8 cellular contexts compared by ENCODE assay signal in the genomic region with DNA sequence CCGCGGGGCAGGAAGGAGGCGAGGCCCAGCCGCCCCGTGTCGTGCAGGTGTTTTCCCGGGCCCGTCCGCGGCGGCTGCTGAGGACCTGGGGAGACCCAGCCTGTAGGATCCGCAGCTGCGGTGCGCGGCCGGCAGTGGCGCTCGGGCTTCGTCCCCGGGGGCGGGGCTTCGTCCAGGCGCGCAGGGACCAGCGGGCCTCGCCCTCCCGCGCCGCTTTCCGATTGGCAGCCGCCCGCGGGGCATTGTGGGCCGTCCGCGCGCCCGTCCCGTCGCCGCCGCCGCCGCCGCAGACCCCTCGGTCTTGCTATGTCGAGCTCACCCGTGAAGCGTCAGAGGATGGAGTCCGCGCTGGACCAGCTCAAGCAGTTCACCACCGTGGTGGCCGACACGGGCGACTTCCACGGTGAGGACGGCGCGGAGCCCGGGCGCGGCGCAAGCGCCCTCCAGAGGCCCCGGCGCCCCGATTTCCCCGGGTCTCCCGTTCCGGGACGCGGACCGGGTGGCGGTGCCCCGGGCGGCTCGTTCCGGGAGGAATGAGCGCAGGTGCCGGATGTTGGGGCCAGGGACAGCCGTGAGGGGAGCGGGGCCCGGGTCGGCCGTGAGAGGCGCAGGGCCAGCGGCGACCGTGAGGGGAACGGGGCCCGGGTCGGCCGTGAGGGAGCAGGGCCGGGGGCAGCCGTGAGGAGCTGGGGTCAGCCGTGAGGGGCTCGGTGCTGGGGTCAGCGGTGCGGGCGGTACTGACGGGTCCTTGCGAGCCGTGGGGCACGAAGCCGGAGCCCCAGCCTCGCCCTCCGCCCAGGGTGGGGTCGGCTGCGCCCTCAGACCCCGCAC. TPM values are rescaled to one million over a fixed set of nuclear protein-coding genes. Genes with fewer than 3 reads are reported as not detected.
A peak's percentile ranks its signal among the peaks of the same experiment; 100 is the strongest.
DNase-seq lines count a peak whose midpoint lies in the region; ATAC-seq, FAIRE-seq and TF ChIP-seq lines count a peak whose summit lies in the region.

Gene TALDO1, plus strand, starts transcription at position 289 of the 831 bp plus-strand sequence. Its CDS starts 18 bp downstream, at position 307.

- H3K36me3 Mint-ChIP-seq in immature natural killer cell, result no peaks in the 10 kb centered on the region

- peak; percentile 88 for DNase-seq in A549 (ENCODE audit: low read depth in 1 of 2, low spot score in 1 of 2)
- peak; percentile 61 for DNase-seq in NCI-H2107 treated with DMSO at 0.1 percent for 48 hours (lab: John Stamatoyannopoulos, UW; ENCODE audit: unreplicated experiment)
- DNase-seq in bronchial epithelial cell (ENCODE audit: low read depth), result peak; percentile 64
- DNase-seq in immature natural killer cell, result peak; percentile 80 to 84 (median 81)
- DNase-seq in spleen, result peak; percentile 98

- peaks cover 2% of the 10 kb centered on the region for H3K36me3 ChIP-seq in bronchial epithelial cell (ENCODE audit: control insufficient read depth, insufficient read depth, low read length)
- peaks cover 0 to 23% (median 1%) of the 10 kb centered on the region in 6 donors for H3K36me3 ChIP-seq in spleen

- peak within 1 kb of the TSS; percentile 82 to 89 (median 83) for H3K4me3 Mint-ChIP-seq in immature natural killer cell

- CTCF ChIA-PET in A549 (lab: Yijun Ruan, JAX), result interaction anchor here (0.6 to 11.3 kb wide), 17 partner anchors 8 to 92 kb away, joined by 3 to 119 read pairs (median 3); partner anchors contain the start of gene TMEM80

- H3K27me3 ChIP-seq in bronchial epithelial cell (ENCODE audit: control insufficient read depth, insufficient read depth, low read length), result no peaks in the 10 kb centered on the region
- no peaks in the 10 kb centered on the region for H3K27me3 ChIP-seq in spleen (replicated peaks in 1 of 7)

- H3K27ac Mint-ChIP-seq in immature natural killer cell, result peak within 1 kb of the TSS in 5 of 6 donors; percentile 49 to 83 (median 72)

- POLR2A ChIA-PET in A549 (lab: Yijun Ruan, JAX), result interaction anchor here (0.6 to 1.7 kb wide), 10 partner anchors 11 to 172 kb away, joined by 3 to 9 read pairs (median 4); partner anchors contain the start of genes DEAF1, GATD1 and TMEM80

- TF ChIP-seq CTCF in A549 (IDR thresholded peaks at IDR 0.05), result no peak; the same call in 2 of the 3 replicates
- TF ChIP-seq CTCF in VCaP (conservative IDR thresholded peaks at IDR 0.05), result peak; percentile 32; the same call in 1 of the 2 replicates
- peak; percentile 34 for TF ChIP-seq CTCF in bronchial epithelial cell (IDR thresholded peaks at IDR 0.05; ENCODE audit: insufficient read depth, low read length, severe bottlenecking)
- TF ChIP-seq CTCF in spleen (IDR thresholded peaks at IDR 0.05 in 8 of 11, conservative IDR thresholded peaks at IDR 0.05 in 3 of 11), result peak in 7 of 11 experiments; percentile 21 to 67 (median 48)

- H3K4me3 ChIP-seq in A549, result peak within 1 kb of the TSS; percentile 99
- peak within 1 kb of the TSS; percentile 98 for H3K4me3 ChIP-seq in bronchial epithelial cell (ENCODE audit: low read depth, low read length)
- H3K4me3 ChIP-seq in spleen, result peak within 1 kb of the TSS; percentile 85 to 98 (median 96)

- no peaks in the 10 kb centered on the region for H3K9me3 ChIP-seq in A549
- H3K9me3 ChIP-seq in spleen, result no peaks in the 10 kb centered on the region

- no peak for TF ChIP-seq EP300 in A549 (IDR thresholded peaks at IDR 0.05)

- FAIRE-seq in A549 (lab: Jason Lieb, UNC) (no peak), bronchial epithelial cell (lab: Jason Lieb, UNC) (no peak)

- intact Hi-C loops in spleen (cut with DNase I; ENCODE audit: low total_unique reads), result no loop called here

- TF ChIP-seq POLR2A in A549 (IDR thresholded peaks at IDR 0.05; ENCODE audit: low read length) (peak; percentile 64), GM18526 (IDR thresholded peaks at IDR 0.05; ENCODE audit: extremely low read depth, insufficient read length) (peak; percentile 70), spleen (IDR thresholded peaks at IDR 0.05) (peak in 1 of 3 donors; percentile 44)

- no peaks in the 10 kb centered on the region for H3K9me3 Mint-ChIP-seq in immature natural killer cell

- peak within 1 kb of the TSS; percentile 87 to 97 for H3K27ac ChIP-seq in A549
- peak within 1 kb of the TSS; percentile 95 for H3K27ac ChIP-seq in VCaP
- peak within 1 kb of the TSS; percentile 58 to 99 (median 91) for H3K27ac ChIP-seq in spleen

- ATAC-seq in A549, result peak; percentile 94 to 95
- peak; percentile 80 for ATAC-seq in HG03064 (IDR thresholded peaks at IDR 0.05; ENCODE audit: low read depth, unreplicated experiment)

- H3K4me1 ChIP-seq in A549, result peaks cover 21% of the 10 kb centered on the region
- H3K4me1 ChIP-seq in spleen, result peaks cover 21 to 70% (median 43%) of the 10 kb centered on the region in 6 donors

- no peak for TF ChIP-seq RAD21 in A549 (conservative IDR thresholded peaks at IDR 0.05 in 1 of 2, IDR thresholded peaks at IDR 0.05 in 1 of 2)

- H3K27me3 Mint-ChIP-seq in immature natural killer cell (ENCODE audit: low read depth in 3 of 3), result peaks cover 0 to 2% (median 0%) of the 10 kb centered on the region in 3 donors

- peaks cover 17 to 23% of the 10 kb centered on the region in 2 donors for H3K4me1 Mint-ChIP-seq in immature natural killer cell

- H3K4me2 ChIP-seq in A549, result peak within 1 kb of the TSS; percentile 95

- WGBS in A549 (ENCODE audit: missing lambda C conversion rate), result 1% methylated on average over 39 of the region's 110 CpGs
- 0 to 1% (median 1%) methylated on average over 13 to 110 of the region's 110 CpGs for WGBS in spleen, 5 donors

TF ChIP-seq in A549, 52 proteins besides CTCF, POLR2A, EP300 and RAD21 (continues in another document):
- TF ChIP-seq JUNB (IDR thresholded peaks at IDR 0.05) (no peak), MAX (IDR thresholded peaks at IDR 0.05) (peak; percentile 52; the same call in 1 of the 2 replicates), KDM5A (IDR thresholded peaks at IDR 0.05) (0 out of 2 replicates have a peak, but pooled peaks have one; percentile 45), PHF8 (IDR thresholded peaks at IDR 0.05; ENCODE audit: borderline replicate concordance, low read depth) (peak; percentile 65; the same call in 1 of the 2 replicates), SMC3 (IDR thresholded peaks at IDR 0.05) (no peak), NPAS2 (CRISPR knock-in tag; IDR thresholded peaks at IDR 0.05; ENCODE audit: borderline replicate concordance) (no peak), EHMT2 (IDR thresholded peaks at IDR 0.05; ENCODE audit: low read depth) (no peak), ZNF302 (CRISPR knock-in tag; IDR thresholded peaks at IDR 0.05) (no peak), HOXB13 (CRISPR knock-in tag; IDR thresholded peaks at IDR 0.05; ENCODE audit: low read depth) (no peak), HMGXB4 (CRISPR knock-in tag; IDR thresholded peaks at IDR 0.05; ENCODE audit: borderline replicate concordance) (0 out of 2 replicates have a peak, but pooled peaks have one; percentile 52), BCL3 (IDR thresholded peaks at IDR 0.05) (0 out of 3 replicates have a peak, but pooled peaks have one; percentile 50), JUN (IDR thresholded peaks at IDR 0.05) (peak in 1 of 2 experiments; percentile 84; a peak in 3 of 5 replicates), HDAC2 (IDR thresholded peaks at IDR 0.05) (no peak), CHD2 (IDR thresholded peaks at IDR 0.05; ENCODE audit: low read length, partially characterized antibody) (no peak), ZC3H11A (IDR thresholded peaks at IDR 0.05) (no peak), NFE2L2 (conservative IDR thresholded peaks at IDR 0.05; ENCODE audit: low read length) (no peak)
- TF ChIP-seq, protein P1, sequence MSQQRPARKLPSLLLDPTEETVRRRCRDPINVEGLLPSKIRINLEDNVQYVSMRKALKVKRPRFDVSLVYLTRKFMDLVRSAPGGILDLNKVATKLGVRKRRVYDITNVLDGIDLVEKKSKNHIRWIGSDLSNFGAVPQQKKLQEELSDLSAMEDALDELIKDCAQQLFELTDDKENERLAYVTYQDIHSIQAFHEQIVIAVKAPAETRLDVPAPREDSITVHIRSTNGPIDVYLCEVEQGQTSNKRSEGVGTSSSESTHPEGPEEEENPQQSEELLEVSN (IDR thresholded peaks at IDR 0.05; ENCODE audit: borderline replicate concordance, low read depth), result peak; percentile 40

RNA-seq across cellular contexts. Expression of gene TALDO1, which starts in this region (rescaled TPM):
- polyA plus RNA-seq in A549 (2011; rRNA removed), result 287 and 296 TPM in 2 replicates
- 443 and 463 TPM in 2 replicates for polyA plus RNA-seq in A549 (2012; cell fraction: cytosol; rRNA removed)
- 406 and 442 TPM in 2 replicates for polyA plus RNA-seq in A549 (2012; cell fraction: nucleus; rRNA removed)
- 386 to 392 TPM (median 391 TPM) in 3 replicates for polyA plus RNA-seq in A549 (2017; fragmentation: RNase III; extraction: RNeasy Plus Mini Kit Qiagen cat#74134 plus additional on column Dnase treatment)
- 132 and 159 TPM in 2 replicates for polyA minus RNA-seq in A549 (2011; rRNA and poly(A)+ RNA removed)
- 251 and 253 TPM in 2 replicates for total RNA-seq in bronchial epithelial cell
- polyA plus RNA-seq in immature natural killer cell, result 100 to 1,000 TPM; 163 to 189 (median 180) TPM
- 100 to 1,000 TPM; 160 to 292 (median 229) TPM for total RNA-seq in spleen
- polyA plus RNA-seq in spleen, result 100 to 1,000 TPM; 108 to 177 (median 125) TPM

Comparison
In these comparisons a context has a peak if more than half of its experiments do, and no peak if none do; other contexts are left out.
1. Peak in every context shown above with its lines: DNase-seq, ATAC-seq, H3K4me3 ChIP-seq and H3K27ac ChIP-seq.